Comparison of ENCODE assay signal across 8 cellular contexts in the genomic region with DNA sequence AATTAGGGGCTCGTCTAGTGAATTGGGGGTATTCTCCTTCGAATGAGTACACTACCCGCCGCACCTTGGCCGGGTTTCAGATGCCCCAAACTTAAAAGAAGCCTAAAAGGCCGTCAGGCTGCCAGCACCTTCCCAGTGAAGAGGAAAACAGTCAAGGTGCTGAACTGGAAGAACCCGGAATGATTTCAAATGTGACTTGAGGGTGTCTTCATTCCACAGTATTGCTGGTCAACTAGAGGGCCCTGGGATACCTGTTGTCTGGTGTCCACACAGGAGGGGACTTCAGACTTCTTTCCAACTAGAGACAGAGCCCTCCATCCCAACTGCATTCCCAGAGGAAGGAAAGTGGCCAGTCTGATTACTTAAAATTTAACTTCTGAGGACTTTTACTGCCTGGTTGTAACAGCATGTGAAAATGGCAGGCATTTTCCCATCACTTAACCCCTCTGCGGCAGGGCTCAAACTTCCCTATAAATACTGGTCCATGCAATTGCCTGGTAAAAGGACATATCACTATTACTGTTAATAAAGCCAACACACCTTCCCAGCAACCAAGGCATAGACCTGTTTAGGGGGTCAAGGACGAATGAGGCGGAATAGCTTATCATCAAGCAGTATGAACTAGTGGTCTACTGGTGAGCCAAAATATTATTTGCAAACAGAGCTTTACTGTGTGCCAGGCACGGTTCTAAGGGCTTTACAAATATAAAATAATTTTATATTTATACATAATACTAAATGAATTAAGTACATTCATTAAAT. TPM values are rescaled to one million over a fixed set of nuclear protein-coding genes. Genes with fewer than 3 reads are reported as not detected.
DNase-seq lines count a peak whose midpoint lies in the region; ATAC-seq and TF ChIP-seq lines count a peak whose summit lies in the region.

No MANE protein-coding gene starts in this region.

- no peak for TF ChIP-seq CTCF in kidney epithelial cell (IDR thresholded peaks at IDR 0.05; ENCODE audit: insufficient read depth, low read length, poor library complexity, severe bottlenecking)

- intact Hi-C loops in activated CD4-positive, alpha-beta T cell treated with anti-CD3 and anti-CD28 coated beads for 36 hours (cut with DNase I, micrococcal nuclease) = loop anchor here in 1 of 2 experiments (2.0 kb wide), 4 partner anchors 63 to 1335 kb away; a partner anchor contains a TSS

- H3K27me3 ChIP-seq in kidney epithelial cell (ENCODE audit: control insufficient read depth, insufficient read depth, low read length) (no peaks in the 10 kb centered on the region), thymus (ENCODE audit: control insufficient read depth, insufficient read depth) (peaks cover 23% of the 10 kb centered on the region)

- CTCF ChIA-PET in activated CD4-positive, alpha-beta T cell treated with anti-CD3 and anti-CD28 coated beads for 36 hours (lab: Charles Lee) = interaction anchor here (0.9 kb wide), 1 partner anchor 21 kb away, joined by 3 read pairs; no protein-coding TSS in a partner anchor

- ATAC-seq in activated CD4-positive, alpha-beta T cell treated with anti-CD3 and anti-CD28 coated beads for 36 hours = no peak
- no peak for ATAC-seq in GM19455 (IDR thresholded peaks at IDR 0.05; ENCODE audit: unreplicated experiment)

- H3K9me3 Mint-ChIP-seq in activated CD4-positive, alpha-beta T cell treated with anti-CD3 and anti-CD28 coated beads for 36 hours (ENCODE audit: low read depth) = no peaks in the 10 kb centered on the region
- H3K9me3 Mint-ChIP-seq in activated naive CD8-positive, alpha-beta T cell treated with anti-CD3 and anti-CD28 coated beads for 36 hours = no peaks in the 10 kb centered on the region

- H3K4me3 ChIP-seq in kidney epithelial cell (ENCODE audit: low read depth, low read length) (peak overlapping the region; percentile 92), thymus (ENCODE audit: low read length) (peak overlapping the region; percentile 56)

- H3K4me1 ChIP-seq in thymus (ENCODE audit: control insufficient read depth, insufficient read depth, low read length) = peaks cover 19% of the 10 kb centered on the region

- H3K4me3 Mint-ChIP-seq in activated CD4-positive, alpha-beta T cell treated with anti-CD3 and anti-CD28 coated beads for 36 hours = peak overlapping the region; percentile 92
- H3K4me3 Mint-ChIP-seq in activated naive CD8-positive, alpha-beta T cell treated with anti-CD3 and anti-CD28 coated beads for 36 hours = peak overlapping the region; percentile 88

- WGBS in thymus = 47% methylated on average over 11 of the region's 11 CpGs

- POLR2A ChIA-PET in activated CD4-positive, alpha-beta T cell treated with anti-CD3 and anti-CD28 coated beads for 36 hours (lab: Charles Lee) = interaction anchor here (0.6 kb wide), 1 partner anchor 346 kb away, joined by 3 read pairs; a partner anchor contains a TSS

- H3K27ac ChIP-seq in thymus (ENCODE audit: low read depth) = peak overlapping the region; percentile 62

- peaks cover 41% of the 10 kb centered on the region for H3K4me1 Mint-ChIP-seq in activated CD4-positive, alpha-beta T cell treated with anti-CD3 and anti-CD28 coated beads for 36 hours
- H3K4me1 Mint-ChIP-seq in activated naive CD8-positive, alpha-beta T cell treated with anti-CD3 and anti-CD28 coated beads for 36 hours = peaks cover 41% of the 10 kb centered on the region

- no peaks in the 10 kb centered on the region for H3K9me3 ChIP-seq in thymus (ENCODE audit: control insufficient read depth)

- H3K27me3 Mint-ChIP-seq in activated CD4-positive, alpha-beta T cell treated with anti-CD3 and anti-CD28 coated beads for 36 hours = no peaks in the 10 kb centered on the region
- H3K27me3 Mint-ChIP-seq in activated naive CD8-positive, alpha-beta T cell treated with anti-CD3 and anti-CD28 coated beads for 36 hours = no peaks in the 10 kb centered on the region

- DNase-seq in activated CD4-positive, alpha-beta T cell treated with anti-CD3 and anti-CD28 coated beads for 36 hours = no peak
- DNase-seq in activated CD4-positive, alpha-beta T cell treated with anti-CD3 and anti-CD28 coated beads, Interleukin-2, amount 50 U/mL, for 48 hours = no peak
- DNase-seq in activated naive CD8-positive, alpha-beta T cell treated with anti-CD3 and anti-CD28 coated beads for 36 hours = no peak
- DNase-seq in kidney epithelial cell (ENCODE audit: low read depth) (no peak), NCI-H510A (lab: John Stamatoyannopoulos, UW) (no peak)
- no peak for DNase-seq in activated CD4-positive, alpha-beta T cell treated with anti-CD3 and anti-CD28 coated beads for 4 hours

- H3K36me3 ChIP-seq in kidney epithelial cell (ENCODE audit: control insufficient read depth, insufficient read depth, low read length) (no peaks in the 10 kb centered on the region), thymus (ENCODE audit: control insufficient read depth, insufficient read depth) (no peaks in the 10 kb centered on the region)

- H3K27ac Mint-ChIP-seq in activated CD4-positive, alpha-beta T cell treated with anti-CD3 and anti-CD28 coated beads for 36 hours = peak overlapping the region; percentile 94
- peak overlapping the region; percentile 92 for H3K27ac Mint-ChIP-seq in activated naive CD8-positive, alpha-beta T cell treated with anti-CD3 and anti-CD28 coated beads for 36 hours

- H3K36me3 Mint-ChIP-seq in activated CD4-positive, alpha-beta T cell treated with anti-CD3 and anti-CD28 coated beads for 36 hours (ENCODE audit: low read depth) = peaks cover 9% of the 10 kb centered on the region
- H3K36me3 Mint-ChIP-seq in activated naive CD8-positive, alpha-beta T cell treated with anti-CD3 and anti-CD28 coated beads for 36 hours = peaks cover 16% of the 10 kb centered on the region

RNA-seq across cellular contexts. Expression of a gene that starts 0.7 kb away (rescaled TPM):
- total RNA-seq in activated CD4-positive, alpha-beta T cell treated with anti-CD3 and anti-CD28 coated beads for 36 hours = 10 to 100 TPM; 35.6 to 36.9 TPM
- 10 to 100 TPM; 35.6 to 43.2 TPM for total RNA-seq in activated naive CD8-positive, alpha-beta T cell treated with anti-CD3 and anti-CD28 coated beads for 36 hours
- total RNA-seq in kidney epithelial cell = 16.9 and 21.2 TPM in 2 replicates
- polyA plus RNA-seq in thymus = 86.2 TPM
